30 cellular contexts compared by ENCODE assay signal in the genomic region with DNA sequence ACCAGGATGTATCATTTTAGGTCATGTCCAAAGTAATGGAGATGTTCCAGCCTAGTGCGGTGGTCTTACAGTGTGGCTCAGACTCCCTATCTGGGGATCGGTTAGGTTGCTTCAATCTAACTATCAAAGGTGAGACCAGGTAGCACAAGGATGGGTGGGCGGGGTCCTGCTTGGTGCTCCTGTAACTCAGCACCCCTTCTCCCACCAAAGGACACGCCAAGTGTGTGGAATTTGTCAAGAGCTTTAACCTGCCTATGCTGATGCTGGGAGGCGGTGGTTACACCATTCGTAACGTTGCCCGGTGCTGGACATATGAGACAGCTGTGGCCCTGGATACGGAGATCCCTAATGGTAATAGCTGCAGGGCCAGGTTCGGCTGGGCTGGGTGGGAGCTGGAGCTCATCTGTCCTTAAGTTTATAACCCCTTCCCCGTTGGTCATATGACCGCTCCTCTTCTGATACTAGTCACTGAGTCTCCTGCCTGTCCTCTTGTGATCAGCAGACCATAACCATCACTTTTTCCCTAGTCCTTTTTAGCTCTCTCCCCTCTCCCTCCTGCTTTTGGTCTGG. TPM values are rescaled to one million over a fixed set of nuclear protein-coding genes. Genes with fewer than 3 reads are reported as not detected.
DNase-seq lines count a peak whose midpoint lies in the region; ATAC-seq, FAIRE-seq and TF ChIP-seq lines count a peak whose summit lies in the region.
"Had no signal": no experiment of that assay in that cellular context is flagged by ENCODE, and none has a peak within 500 bp of the region (broad histone marks: within the 10 kb centered on the region; RNA-seq: fewer than 3 reads in every experiment).

No MANE protein-coding gene starts in this region.

- H3K27ac ChIP-seq in K562 (ENCODE audit: extremely low read depth, low read depth, low read length), result no peak overlapping the region; the same call in 2 of the 3 replicates
- H3K27ac ChIP-seq: cardiac muscle cell, lower lobe of right lung, tibial artery had no signal

- no peaks in the 10 kb centered on the region for H3K27me3 ChIP-seq in K562 (ENCODE audit: control insufficient read depth in 2 of 2, insufficient read depth in 2 of 2, low read length in 2 of 2)
- H3K27me3 ChIP-seq: cardiac muscle cell had no signal

- no peak for FAIRE-seq in K562 (lab: Jason Lieb, UNC)
- FAIRE-seq: GM19239, islet of Langerhans had no signal

- no peak for TF ChIP-seq RAD21 in K562 (CRISPR knock-in tag; conservative IDR thresholded peaks at IDR 0.05 in 1 of 2, IDR thresholded peaks at IDR 0.05 in 1 of 2)

- H3K4me2 ChIP-seq in K562 (ENCODE audit: insufficient read depth, low read length), result no peak overlapping the region
- H3K4me2 ChIP-seq: GM23338, smooth muscle cell had no signal

- peaks cover 6% of the 10 kb centered on the region for H3K9me1 ChIP-seq in K562 (ENCODE audit: control insufficient read depth, insufficient read depth, low read length)

- in situ Hi-C loops in K562 (cut with MboI), result no loop called here

- intact Hi-C loops in K562 (cut with micrococcal nuclease), result no loop called here

- peaks cover 54% of the 10 kb centered on the region for H3K36me3 Mint-ChIP-seq in T-helper 1 cell treated with Interleukin-12 subunit alpha and Interleukin-12 subunit beta and Interleukin-4 antibody, amounts not matched to agents 30 μg/mL and 1 μg/mL, for 36 hours (ENCODE audit: low read depth)
- peaks cover 26% of the 10 kb centered on the region for H3K36me3 Mint-ChIP-seq in progenitor cell of endocrine pancreas (ENCODE audit: insufficient read depth)

- peaks cover 22% of the 10 kb centered on the region for H3K4me1 Mint-ChIP-seq in T-helper 1 cell treated with Interleukin-12 subunit alpha and Interleukin-12 subunit beta and Interleukin-4 antibody, amounts not matched to agents 30 μg/mL and 1 μg/mL, for 36 hours (ENCODE audit: low read depth)
- peaks cover 26% of the 10 kb centered on the region for H3K4me1 Mint-ChIP-seq in progenitor cell of endocrine pancreas (ENCODE audit: low read depth)

- no peak for TF ChIP-seq EP300 in K562 (IDR thresholded peaks at IDR 0.05; ENCODE audit: low read length)

- H3K36me3 ChIP-seq in K562 (ENCODE audit: control insufficient read depth, insufficient read depth, low read length), result peaks cover 91% of the 10 kb centered on the region

- no peak overlapping the region for H3K4me3 Mint-ChIP-seq in T-helper 1 cell treated with Interleukin-12 subunit alpha and Interleukin-12 subunit beta and Interleukin-4 antibody, amounts not matched to agents 30 μg/mL and 1 μg/mL, for 36 hours
- H3K4me3 Mint-ChIP-seq in progenitor cell of endocrine pancreas (ENCODE audit: low read depth), result no peak overlapping the region
- H3K4me3 Mint-ChIP-seq: activated CD4-positive, alpha-beta memory T cell treated with anti-CD3 and anti-CD28 coated beads for 36 hours; endodermal cell; GM23338 had no signal

- CTCF ChIA-PET in K562 (lab: Yijun Ruan, JAX; ENCODE audit: low intra/inter-chr PET ratio), result interaction anchor here (0.5 kb wide), 1 partner anchor 197 kb away, joined by 4 read pairs; no protein-coding TSS in a partner anchor

- BruUV-seq in K562 (replicated peaks; lab: Mats Ljungman, UMichigan), result no TSS peak

- peaks cover 24% of the 10 kb centered on the region for H3K79me2 ChIP-seq in K562 (ENCODE audit: control insufficient read depth, insufficient read depth, low read length)

- H3K9me3 ChIP-seq in K562 (replicated peaks; ENCODE audit: control insufficient read depth, insufficient read depth, low read depth, low read length), result no peaks in the 10 kb centered on the region
- H3K9me3 ChIP-seq: Caco-2, lower lobe of right lung, tibial artery had no signal

- 87% methylated on average over 12 of the region's 12 CpGs for WGBS in K562 (ENCODE audit: insufficient coverage, low coverage, missing lambda C conversion rate)

- DNase-seq in T-helper 1 cell (no peak), K562 (ENCODE audit: extremely low read depth in 1 of 4, low spot score in 3 of 4) (no peak), progenitor cell of endocrine pancreas (ENCODE audit: low spot score, unreplicated experiment) (no peak), GM19240 (ENCODE audit: insufficient read length, low spot score) (no peak), AG08395 (ENCODE audit: low spot score) (no peak)
- DNase-seq: 8988T; activated CD4-positive, alpha-beta memory T cell treated with anti-CD3 and anti-CD28 coated beads for 36 hours; activated naive CD4-positive, alpha-beta T cell treated with Interleukin-2 at 50 U/mL for 16 hours; activated T-cell treated with anti-CD3 and anti-CD28 coated beads, Interleukin-2, amount 50 U/mL, for 1 hour; AML-193; anterior cingulate cortex; Caco-2; cortex of kidney; DND-41; endodermal cell; Kasumi-1; lower lobe of right lung; NCI-H1694 treated with DMSO at 0.1 percent for 48 hours; NCI-H526 treated with DMSO at 0.1 percent for 48 hours; occipital lobe; RPMI8226; stimulated activated CD4-positive, alpha-beta T cell treated with anti-CD3 and anti-CD28 coated beads, Interleukin-4, amount 100 ng/mL, for 1 hour; stimulated activated naive CD4-positive, alpha-beta T cell treated with Interleukin-2 at 50 U/mL for 16 hours; tibial artery had no signal

- peaks cover 13% of the 10 kb centered on the region; the same call in 1 of the 2 replicates for H4K20me1 ChIP-seq in K562 (replicated peaks; ENCODE audit: control insufficient read depth, insufficient read depth, low read length)

- H3K4me1 ChIP-seq in K562 (replicated peaks in 1 of 2; ENCODE audit: control insufficient read depth in 2 of 2, insufficient read depth in 2 of 2, low read length in 2 of 2), result peaks cover 14 to 16% of the 10 kb centered on the region in 2 experiments

- no peak; the same call in 1 of the 2 replicates for TF ChIP-seq POLR2A in K562 (conservative IDR thresholded peaks at IDR 0.05)

- no peak for ATAC-seq in K562
- ATAC-seq: GM23338, lower lobe of right lung had no signal

- POLR2A ChIA-PET in K562 (lab: Yijun Ruan, JAX), result interaction anchor here (0.6 to 4.8 kb wide), 10 partner anchors 9 to 133 kb away, joined by 3 to 75 read pairs (median 4); a partner anchor contains a TSS

- no peaks in the 10 kb centered on the region for H3K9me3 Mint-ChIP-seq in T-helper 1 cell treated with Interleukin-12 subunit alpha and Interleukin-12 subunit beta and Interleukin-4 antibody, amounts not matched to agents 30 μg/mL and 1 μg/mL, for 36 hours
- no peaks in the 10 kb centered on the region for H3K9me3 Mint-ChIP-seq in progenitor cell of endocrine pancreas (ENCODE audit: low read depth)
- H3K9me3 Mint-ChIP-seq: activated CD4-positive, alpha-beta memory T cell treated with anti-CD3 and anti-CD28 coated beads for 36 hours; endodermal cell had no signal

- TF ChIP-seq CTCF in K562 (IDR thresholded peaks at IDR 0.05 in 2 of 3, conservative IDR thresholded peaks at IDR 0.05 in 1 of 3; ENCODE audit: insufficient read depth in 2 of 3, low read depth in 1 of 3, low read length in 3 of 3), result no peak
- TF ChIP-seq CTCF in progenitor cell of endocrine pancreas (IDR thresholded peaks at IDR 0.05; ENCODE audit: unreplicated experiment), result no peak

- H2AFZ ChIP-seq in K562 (ENCODE audit: low read depth, low read length), result no peak overlapping the region
- H2AFZ ChIP-seq: GM23338 had no signal

- no peak overlapping the region for H3K4me3 ChIP-seq in K562
- H3K4me3 ChIP-seq: cardiac muscle cell, GM23338, lower lobe of right lung, smooth muscle cell, tibial artery had no signal

- H3K27ac Mint-ChIP-seq in T-helper 1 cell treated with Interleukin-12 subunit alpha and Interleukin-12 subunit beta and Interleukin-4 antibody, amounts not matched to agents 30 μg/mL and 1 μg/mL, for 36 hours, result peak overlapping the region; percentile 36
- H3K27ac Mint-ChIP-seq in progenitor cell of endocrine pancreas, result peak overlapping the region; percentile 96
- H3K27ac Mint-ChIP-seq: activated CD4-positive, alpha-beta memory T cell treated with anti-CD3 and anti-CD28 coated beads for 36 hours; endodermal cell; GM23338 had no signal

- no peak overlapping the region for H3K9ac ChIP-seq in K562 (ENCODE audit: insufficient read depth in 1 of 2, low read depth in 2 of 2, low read length in 2 of 2)

- no peaks in the 10 kb centered on the region for H3K27me3 Mint-ChIP-seq in T-helper 1 cell treated with Interleukin-12 subunit alpha and Interleukin-12 subunit beta and Interleukin-4 antibody, amounts not matched to agents 30 μg/mL and 1 μg/mL, for 36 hours (ENCODE audit: low read depth)
- no peaks in the 10 kb centered on the region for H3K27me3 Mint-ChIP-seq in progenitor cell of endocrine pancreas
- H3K27me3 Mint-ChIP-seq: activated CD4-positive, alpha-beta memory T cell treated with anti-CD3 and anti-CD28 coated beads for 36 hours had no signal

RNA-seq across cellular contexts. Expression of a gene that starts 5.4 kb away (rescaled TPM):
- total RNA-seq in K562 (2011; cell fraction: chromatin; rRNA removed; ENCODE audit: low replicate concordance), result 19.8 and 52.7 TPM in 2 replicates
- total RNA-seq in K562 (2011; cell fraction: nucleolus; rRNA removed), result 56.5 and 63.0 TPM in 2 replicates
- total RNA-seq in K562 (2011; cell fraction: nucleoplasm; rRNA removed), result 61.2 and 72.0 TPM in 2 replicates
- total RNA-seq in K562 (2014; rRNA removed), result 155 and 188 TPM in 2 replicates
- 85.0 and 89.5 TPM in 2 replicates for total RNA-seq in K562 (2014; rRNA removed; fragmentation: Illumina TruSeq; extraction: Trizol)
- total RNA-seq in K562 (2015; rRNA removed; fragmentation: Illumina TruSeq; extraction: Trizol), result 99.5 and 102 TPM in 2 replicates
- 236 and 247 TPM in 2 replicates for total RNA-seq in K562 (2021)
- 202 and 216 TPM in 2 replicates for polyA plus RNA-seq in K562 (2011; rRNA removed)
- polyA plus RNA-seq in K562 (2011; cell fraction: cytosol; rRNA removed), result 300 and 303 TPM in 2 replicates
- 63.0 and 65.4 TPM in 2 replicates for polyA plus RNA-seq in K562 (2011; cell fraction: nucleus; rRNA removed)
- 99.2 and 141 TPM in 2 replicates for polyA plus RNA-seq in K562 (2012)
- polyA plus RNA-seq in K562 (2014; fragmentation: Illumina TruSeq; extraction: Trizol), result 325 and 361 TPM in 2 replicates
- polyA plus RNA-seq in K562 (2014; fragmentation: Nextera tagmentation; extraction: Ambion mirVana), result 10 to 100 TPM; 14.7 to 14.8 TPM
- polyA plus RNA-seq in K562 (2014; rRNA removed), result 256 and 262 TPM in 2 replicates
- polyA minus RNA-seq in K562 (2011; rRNA and poly(A)+ RNA removed), result 110 and 133 TPM in 2 replicates
- polyA minus RNA-seq in K562 (2011; cell fraction: cytosol; rRNA and poly(A)+ RNA removed), result 77.4 and 89.7 TPM in 2 replicates
- 30.2 and 47.4 TPM in 2 replicates for polyA minus RNA-seq in K562 (2011; cell fraction: nucleus; rRNA and poly(A)+ RNA removed)
- 774 and 833 TPM in 2 replicates for total RNA-seq in progenitor cell of endocrine pancreas

RNA-seq across cellular contexts. Expression of a gene that starts 31.6 kb away (rescaled TPM):
- total RNA-seq in K562 (2011; cell fraction: chromatin; rRNA removed; ENCODE audit: low replicate concordance), result 86.3 and 131 TPM in 2 replicates
- total RNA-seq in K562 (2011; cell fraction: nucleolus; rRNA removed), result 70.1 and 80.5 TPM in 2 replicates
- 83.9 and 97.2 TPM in 2 replicates for total RNA-seq in K562 (2011; cell fraction: nucleoplasm; rRNA removed)
- total RNA-seq in K562 (2014; rRNA removed), result 6.7 and 7.4 TPM in 2 replicates
- total RNA-seq in K562 (2014; rRNA removed; fragmentation: Illumina TruSeq; extraction: Trizol), result 3.6 and 4.0 TPM in 2 replicates
- 2.9 and 3.4 TPM in 2 replicates for total RNA-seq in K562 (2015; rRNA removed; fragmentation: Illumina TruSeq; extraction: Trizol)
- total RNA-seq in K562 (2021), result 11.6 and 12.7 TPM in 2 replicates
- 10.9 and 18.6 TPM in 2 replicates for polyA plus RNA-seq in K562 (2011; rRNA removed)
- polyA plus RNA-seq in K562 (2011; cell fraction: cytosol; rRNA removed), result 7.0 and 9.1 TPM in 2 replicates
- 76.1 and 118 TPM in 2 replicates for polyA plus RNA-seq in K562 (2011; cell fraction: nucleus; rRNA removed)
- polyA plus RNA-seq in K562 (2012), result 9.5 and 33.7 TPM in 2 replicates
- polyA plus RNA-seq in K562 (2014; fragmentation: Illumina TruSeq; extraction: Trizol), result 9.5 and 9.7 TPM in 2 replicates
- polyA plus RNA-seq in K562 (2014; fragmentation: Nextera tagmentation; extraction: Ambion mirVana), result under 1 TPM; 0.04 TPM
- 17.9 and 21.6 TPM in 2 replicates for polyA plus RNA-seq in K562 (2014; rRNA removed)
- polyA minus RNA-seq in K562 (2011; rRNA and poly(A)+ RNA removed), result 4.5 and 5.5 TPM in 2 replicates
- 1.1 and 1.6 TPM in 2 replicates for polyA minus RNA-seq in K562 (2011; cell fraction: cytosol; rRNA and poly(A)+ RNA removed)
- polyA minus RNA-seq in K562 (2011; cell fraction: nucleus; rRNA and poly(A)+ RNA removed), result 13.0 and 14.4 TPM in 2 replicates
- total RNA-seq in progenitor cell of endocrine pancreas, result 15.0 and 17.3 TPM in 2 replicates

RNA-seq across cellular contexts. Expression of a gene that starts 31.7 kb away (rescaled TPM):
- 22.5 and 34.3 TPM in 2 replicates for total RNA-seq in K562 (2011; cell fraction: chromatin; rRNA removed; ENCODE audit: low replicate concordance)
- total RNA-seq in K562 (2011; cell fraction: nucleolus; rRNA removed), result 17.5 and 20.7 TPM in 2 replicates
- 28.9 and 47.3 TPM in 2 replicates for total RNA-seq in K562 (2011; cell fraction: nucleoplasm; rRNA removed)
- total RNA-seq in K562 (2014; rRNA removed) (0.27 and 1.8 TPM in 2 replicates), K562 (2014; rRNA removed; fragmentation: Illumina TruSeq; extraction: Trizol) (1.9 and 2.5 TPM in 2 replicates), K562 (2015; rRNA removed; fragmentation: Illumina TruSeq; extraction: Trizol) (2.8 and 4.3 TPM in 2 replicates), K562 (2021) (2.3 and 3.3 TPM in 2 replicates), progenitor cell of endocrine pancreas (3.1 and 3.9 TPM in 2 replicates)
- polyA plus RNA-seq in K562 (2011; rRNA removed) (2.8 and 3.6 TPM in 2 replicates), K562 (2014; fragmentation: Illumina TruSeq; extraction: Trizol) (1.6 and 3.2 TPM in 2 replicates), K562 (2014; fragmentation: Nextera tagmentation; extraction: Ambion mirVana) (under 1 TPM; 0.66 to 0.82 TPM), K562 (2014; rRNA removed) (1.9 and 2.2 TPM in 2 replicates)
- 1.4 and 4.1 TPM in 2 replicates for polyA plus RNA-seq in K562 (2011; cell fraction: cytosol; rRNA removed)
- polyA plus RNA-seq in K562 (2011; cell fraction: nucleus; rRNA removed), result 8.9 and 10.3 TPM in 2 replicates
- polyA plus RNA-seq in K562 (2012), result 1.8 and 11.1 TPM in 2 replicates
- 1.8 and 1.9 TPM in 2 replicates for polyA minus RNA-seq in K562 (2011; rRNA and poly(A)+ RNA removed)
- not detected in 2 replicates for polyA minus RNA-seq in K562 (2011; cell fraction: cytosol; rRNA and poly(A)+ RNA removed)
- 3.2 and 4.4 TPM in 2 replicates for polyA minus RNA-seq in K562 (2011; cell fraction: nucleus; rRNA and poly(A)+ RNA removed)
- total RNA-seq: GM23338, occipital lobe, smooth muscle cell had no signal
- polyA plus RNA-seq: GM23338 had no signal

RNA-seq across cellular contexts. Expression of a gene that starts 38.8 kb away (rescaled TPM):
- total RNA-seq in K562 (2011; cell fraction: chromatin; rRNA removed; ENCODE audit: low replicate concordance), result 321 and 515 TPM in 2 replicates
- 309 and 314 TPM in 2 replicates for total RNA-seq in K562 (2011; cell fraction: nucleolus; rRNA removed)
- total RNA-seq in K562 (2011; cell fraction: nucleoplasm; rRNA removed), result 269 and 306 TPM in 2 replicates
- total RNA-seq in K562 (2014; rRNA removed) (169 and 182 TPM in 2 replicates), K562 (2014; rRNA removed; fragmentation: Illumina TruSeq; extraction: Trizol) (193 and 197 TPM in 2 replicates), K562 (2015; rRNA removed; fragmentation: Illumina TruSeq; extraction: Trizol) (169 and 180 TPM in 2 replicates), K562 (2021) (182 and 185 TPM in 2 replicates), progenitor cell of endocrine pancreas (197 and 207 TPM in 2 replicates)
- polyA plus RNA-seq in K562 (2011; rRNA removed) (384 and 397 TPM in 2 replicates), K562 (2014; fragmentation: Illumina TruSeq; extraction: Trizol) (213 and 224 TPM in 2 replicates), K562 (2014; fragmentation: Nextera tagmentation; extraction: Ambion mirVana) (100 to 1,000 TPM; 183 to 205 TPM), K562 (2014; rRNA removed) (210 and 239 TPM in 2 replicates)
- 176 and 327 TPM in 2 replicates for polyA plus RNA-seq in K562 (2011; cell fraction: cytosol; rRNA removed)
- polyA plus RNA-seq in K562 (2011; cell fraction: nucleus; rRNA removed), result 496 and 637 TPM in 2 replicates
- polyA plus RNA-seq in K562 (2012), result 225 and 429 TPM in 2 replicates
- polyA minus RNA-seq in K562 (2011; rRNA and poly(A)+ RNA removed), result 318 and 361 TPM in 2 replicates
- 89.8 and 90.4 TPM in 2 replicates for polyA minus RNA-seq in K562 (2011; cell fraction: cytosol; rRNA and poly(A)+ RNA removed)
- 144 and 207 TPM in 2 replicates for polyA minus RNA-seq in K562 (2011; cell fraction: nucleus; rRNA and poly(A)+ RNA removed)
